12 cellular contexts compared by ENCODE assay signal in the genomic region with DNA sequence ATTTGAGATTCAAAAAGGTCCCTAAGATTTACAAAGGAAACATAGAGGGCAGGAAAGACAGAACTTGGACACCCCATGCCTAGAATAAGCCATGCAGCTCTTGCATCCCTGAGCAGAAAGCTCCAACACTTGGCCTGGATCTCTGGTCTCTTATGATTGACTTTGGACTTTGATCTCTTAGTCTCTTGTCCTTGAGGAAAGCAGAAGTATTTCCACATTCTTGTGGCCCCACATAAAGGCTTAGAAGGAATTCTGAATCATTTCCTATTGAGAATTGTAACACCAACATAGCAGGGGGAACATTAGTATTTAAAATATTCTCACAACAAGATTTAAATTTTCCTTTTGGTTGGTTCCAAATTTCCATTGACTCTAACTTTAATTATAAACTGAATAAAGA.
"Had no signal": no experiment of that assay in that cellular context is flagged by ENCODE, and none has a peak within 500 bp of the region (broad histone marks: within the 10 kb centered on the region; RNA-seq: fewer than 3 reads in every experiment).

No MANE protein-coding gene starts in this region.

- H3K27ac Mint-ChIP-seq: activated naive CD8-positive, alpha-beta T cell; naive thymus-derived CD8-positive, alpha-beta T cell; T-helper 17 cell had no signal

- H3K4me3 Mint-ChIP-seq: activated naive CD8-positive, alpha-beta T cell; naive thymus-derived CD8-positive, alpha-beta T cell; T-helper 17 cell had no signal

- H3K27me3 Mint-ChIP-seq: activated naive CD8-positive, alpha-beta T cell; naive thymus-derived CD8-positive, alpha-beta T cell; T-helper 17 cell had no signal

- H3K4me1 Mint-ChIP-seq: naive thymus-derived CD8-positive, alpha-beta T cell; T-helper 17 cell had no signal

- DNase-seq: activated effector memory CD4-positive, alpha-beta T cell treated with anti-CD3 and anti-CD28 coated beads, Interleukin-2, amount 50 U/mL, for 16 hours; activated T-cell treated with anti-CD3 and anti-CD28 coated beads, Interleukin-2, amount 50 U/mL, for 1 hour; aorta; caudate nucleus; effector memory CD4-positive, alpha-beta T cell; glutamatergic neuron; naive thymus-derived CD8-positive, alpha-beta T cell; posterior cingulate gyrus; T-helper 17 cell had no signal

- H3K36me3 Mint-ChIP-seq: activated naive CD8-positive, alpha-beta T cell; naive thymus-derived CD8-positive, alpha-beta T cell had no signal

- H3K4me3 ChIP-seq: right atrium auricular region, smooth muscle cell had no signal

- H3K9me3 Mint-ChIP-seq: naive thymus-derived CD8-positive, alpha-beta T cell had no signal
